Comparison of ENCODE assay signal across 8 cellular contexts in the genomic region with DNA sequence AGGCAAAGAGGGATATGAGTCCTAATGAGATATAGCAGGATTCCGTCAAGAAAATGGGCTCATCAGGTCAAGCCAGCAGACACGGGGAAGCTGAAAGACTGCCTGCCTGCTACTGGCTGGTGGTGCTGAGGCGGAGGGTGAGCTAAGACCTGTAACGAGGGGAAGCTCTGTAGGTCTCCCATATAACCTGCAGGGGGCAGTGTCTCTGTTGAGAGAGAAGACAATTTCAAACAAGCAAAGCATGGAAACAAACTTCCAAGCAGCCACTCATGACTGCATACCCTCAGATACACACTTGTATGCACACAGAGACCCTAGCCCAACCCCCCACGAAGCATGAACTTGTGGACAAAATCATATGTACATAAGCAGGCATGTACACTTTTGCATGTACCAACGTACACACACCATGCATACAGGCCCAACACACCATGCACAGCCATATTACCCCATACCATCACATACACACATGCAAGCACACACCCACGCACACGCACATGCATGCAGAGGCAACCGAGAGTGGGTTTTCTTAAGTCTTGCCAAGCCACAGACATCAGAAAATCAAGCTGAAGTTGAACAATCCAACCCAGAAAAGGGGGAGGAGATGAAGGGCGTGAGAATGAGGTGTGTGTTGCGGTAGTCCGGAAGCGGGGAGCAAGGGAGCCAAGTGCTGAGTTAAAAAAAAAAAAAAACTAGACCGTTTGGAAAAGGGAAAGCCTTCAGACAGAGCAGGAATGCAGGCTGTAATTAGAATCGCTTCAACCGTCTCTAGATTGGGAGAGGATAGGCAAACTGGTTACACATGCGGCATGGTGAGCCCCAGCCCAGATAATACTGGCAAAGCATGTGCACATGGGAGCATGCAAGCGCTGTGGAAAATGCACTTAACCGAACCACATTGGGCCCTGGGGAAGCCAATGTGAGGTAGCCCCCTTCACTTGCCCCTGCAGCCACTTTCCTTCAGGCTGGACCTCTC.
DNase-seq lines count a peak whose midpoint lies in the region; ATAC-seq, FAIRE-seq and TF ChIP-seq lines count a peak whose summit lies in the region.

No MANE protein-coding gene starts in this region.

- no peak overlapping the region for H3K4me2 ChIP-seq in fibroblast of lung (ENCODE audit: extremely low read depth, insufficient read depth, low read length)

- no peaks in the 10 kb centered on the region for H4K20me1 ChIP-seq in fibroblast of lung (ENCODE audit: control insufficient read depth, extremely low read depth, insufficient read depth, low read length)

- no peaks in the 10 kb centered on the region for H3K79me2 ChIP-seq in fibroblast of lung (ENCODE audit: control insufficient read depth, insufficient read depth, low read length)

- H3K4me1 ChIP-seq in fibroblast of lung (ENCODE audit: control insufficient read depth, extremely low read depth, insufficient read depth, low read length), result no peaks in the 10 kb centered on the region

- no peak overlapping the region for H3K9ac ChIP-seq in fibroblast of lung (ENCODE audit: insufficient read depth, low read length)

- no peak overlapping the region for H2AFZ ChIP-seq in fibroblast of lung (ENCODE audit: low read length)

- no peak for FAIRE-seq in D721Med (lab: Jason Lieb, UNC)

- no peaks in the 10 kb centered on the region for H3K36me3 ChIP-seq in fibroblast of lung (ENCODE audit: control insufficient read depth, insufficient read depth, low read length)

- no peak overlapping the region for H3K27ac ChIP-seq in fibroblast of lung (ENCODE audit: insufficient read depth, low read length)

- H3K4me3 ChIP-seq in fibroblast of lung (replicated peaks in 1 of 4; ENCODE audit: control extremely low read depth in 1 of 4, insufficient read depth in 1 of 4, low read depth in 3 of 4, low read length in 4 of 4), result no peak overlapping the region

- peak; percentile 47 for TF ChIP-seq CTCF in D721Med (IDR thresholded peaks at IDR 0.05; ENCODE audit: insufficient read depth, missing control alignments)
- peak; percentile 40 to 58 for TF ChIP-seq CTCF in fibroblast of lung (conservative IDR thresholded peaks at IDR 0.05 in 1 of 2, IDR thresholded peaks at IDR 0.05 in 1 of 2; ENCODE audit: low read depth in 1 of 2, low read length in 2 of 2)

- no peaks in the 10 kb centered on the region for H3K9me3 ChIP-seq in fibroblast of lung (ENCODE audit: control insufficient read depth, insufficient read depth, low read depth, low read length)

- DNase-seq in D721Med (ENCODE audit: insufficient read length, low spot score), result peak; percentile 34
- peak; percentile 50 for DNase-seq in NCI-H1092 treated with DMSO at 0.1 percent for 48 hours (lab: John Stamatoyannopoulos, UW)
- peak; percentile 5 to 25 for DNase-seq in activated CD4-positive, alpha-beta T cell treated with anti-CD3 and anti-CD28 coated beads, Interleukin-2, amount 50 U/mL, for 48 hours
- DNase-seq in fibroblast of lung (ENCODE audit: low read depth in 2 of 2), result peak; percentile 44 to 71
- peak in 36 of 56 donors; percentile 0 to 59 (median 6) for DNase-seq in nucleus accumbens (lab: John Stamatoyannopoulos, UW)
- no peak for DNase-seq in NCI-H2029 treated with DMSO at 0.1 percent for 48 hours (lab: John Stamatoyannopoulos, UW)

- H3K27me3 ChIP-seq in fibroblast of lung (ENCODE audit: control insufficient read depth, insufficient read depth, low read length), result peaks cover 3% of the 10 kb centered on the region

- ATAC-seq in GM21526 (IDR thresholded peaks at IDR 0.05; ENCODE audit: low FRiP score, unreplicated experiment) (peak; percentile 81), HG03565 (IDR thresholded peaks at IDR 0.05; ENCODE audit: unreplicated experiment) (no peak)
